Comparison of ENCODE assay signal across 8 cellular contexts in genomic region chr6:37691904-37692806, GRCh38. TPM values are rescaled to one million over a fixed set of nuclear protein-coding genes. Genes with fewer than 3 reads are reported as not detected.
DNase-seq lines count a peak whose midpoint lies in the region; ATAC-seq and TF ChIP-seq lines count a peak whose summit lies in the region.

No MANE protein-coding gene starts in this region.

- TF ChIP-seq CTCF in HFF-Myc (IDR thresholded peaks at IDR 0.05; ENCODE audit: low read depth, low read length, missing control alignments) (peak; percentile 98), lower lobe of right lung (IDR thresholded peaks at IDR 0.05) (peak; percentile 98)

- intact Hi-C loops in lower lobe of right lung (cut with DNase I) = no loop called here

- DNase-seq in D341Med (ENCODE audit: low spot score) (peak; percentile 90), HFF-Myc (ENCODE audit: extremely low read depth, low read depth) (peak; percentile 26), NCI-H446 treated with DMSO at 0.1 percent for 48 hours (lab: John Stamatoyannopoulos, UW) (peak; percentile 30), dedifferentiated amniotic fluid mesenchymal stem cell (ENCODE audit: extremely low spot score) (peak; percentile 40), lower lobe of right lung (peak; percentile 77), DMS153 treated with DMSO at 0.1 percent for 48 hours (lab: John Stamatoyannopoulos, UW; ENCODE audit: unreplicated experiment) (no peak)
- DNase-seq in activated CD4-positive, alpha-beta T cell treated with anti-CD3 and anti-CD28 coated beads, Interleukin-2, amount 50 U/mL, for 24 hours (ENCODE audit: low read depth in 1 of 2, low spot score in 1 of 2) = peak; percentile 66 to 74
- DNase-seq in stimulated activated CD8-positive, alpha-beta memory T cell treated with anti-CD3 and anti-CD28 coated beads, Interleukin-12 subunit alpha, Interleukin-12 subunit beta, amount 100 ng/mL, for 4 hours (ENCODE audit: low read depth) = peak; percentile 62

- H3K9me3 ChIP-seq in lower lobe of right lung = no peaks in the 10 kb centered on the region

- H3K4me3 ChIP-seq in HFF-Myc (replicated peaks; ENCODE audit: low read depth, low read length) (no peak overlapping the region), lower lobe of right lung (no peak overlapping the region)

- ATAC-seq in lower lobe of right lung = peak; percentile 82 to 84

- H3K27ac ChIP-seq in lower lobe of right lung = no peak overlapping the region

- peaks cover 16% of the 10 kb centered on the region for H3K4me1 ChIP-seq in lower lobe of right lung

- no peaks in the 10 kb centered on the region for H3K36me3 ChIP-seq in lower lobe of right lung

- H3K27me3 ChIP-seq in lower lobe of right lung (ENCODE audit: low read depth) = peaks cover 36% of the 10 kb centered on the region

RNA-seq across cellular contexts. Expression of gene MDGA1, which starts 5.5 kb away (rescaled TPM):
- total RNA-seq in lower lobe of right lung = 4.0 TPM
